ENCODE assay signal across 15 cellular contexts in genomic region chr17:68207651-68208253, GRCh38. TPM values are rescaled to one million over a fixed set of nuclear protein-coding genes. Genes with fewer than 3 reads are reported as not detected.
DNase-seq lines count a peak whose midpoint lies in the region; ATAC-seq and TF ChIP-seq lines count a peak whose summit lies in the region.
"Had no signal": no experiment of that assay in that cellular context is flagged by ENCODE, and none has a peak within 500 bp of the region (broad histone marks: within the 10 kb centered on the region; RNA-seq: fewer than 3 reads in every experiment).

No MANE protein-coding gene starts in this region.

- ATAC-seq in activated naive CD8-positive, alpha-beta T cell treated with anti-CD3 and anti-CD28 coated beads, Interleukin-2, amount 10 ng/mL, durations not matched to agents 7 days and 5 days (ENCODE audit: low read depth), result no peak
- no peak for ATAC-seq in WTC11
- no peak for ATAC-seq in stimulated activated memory B cell treated with anti-CD40 and anti-IgM and Interleukin-4, amounts not matched to agents 10 μg/mL and 1 μg/mL and 100 μg/mL, for 72 hours

- no peak overlapping the region for H3K4me2 ChIP-seq in osteoblast (ENCODE audit: insufficient read depth, low read length)

- no peak for DNase-seq in activated naive CD8-positive, alpha-beta T cell treated with anti-CD3 and anti-CD28 coated beads, Interleukin-2, amount 10 ng/mL, durations not matched to agents 7 days and 5 days
- DNase-seq in activated naive CD8-positive, alpha-beta T cell treated with anti-CD3 and anti-CD28 coated beads for 36 hours, result no peak
- DNase-seq in WTC11 (ENCODE audit: low spot score), result no peak
- no peak for DNase-seq in immature natural killer cell
- no peak for DNase-seq in osteoblast (ENCODE audit: insufficient read length, low spot score, missing footprints)
- no peak for DNase-seq in cortex of kidney (lab: John Stamatoyannopoulos, UW)
- no peak for DNase-seq in D341Med (ENCODE audit: low spot score)
- DNase-seq: dermis blood vessel endothelial cell, DMS153, HCEC 1CT, NCI-H1930, NCI-H774, SHP77 had no signal

- H3K27me3 Mint-ChIP-seq in activated naive CD8-positive, alpha-beta T cell treated with anti-CD3 and anti-CD28 coated beads, Interleukin-2, amount 10 ng/mL, durations not matched to agents 7 days and 5 days, result peaks cover 9% of the 10 kb centered on the region
- H3K27me3 Mint-ChIP-seq in activated naive CD8-positive, alpha-beta T cell treated with anti-CD3 and anti-CD28 coated beads for 36 hours, result peaks cover 10% of the 10 kb centered on the region
- H3K27me3 Mint-ChIP-seq in WTC11 (ENCODE audit: low read depth) (peaks cover 24% of the 10 kb centered on the region), immature natural killer cell (ENCODE audit: low read depth in 3 of 3) (peaks cover 3 to 19% (median 9%) of the 10 kb centered on the region in 3 donors)
- H3K27me3 Mint-ChIP-seq in stimulated activated memory B cell treated with anti-CD40 and anti-IgM and Interleukin-4, amounts not matched to agents 10 μg/mL and 1 μg/mL and 100 μg/mL, for 72 hours, result no peaks in the 10 kb centered on the region

- H2AFZ ChIP-seq in osteoblast (ENCODE audit: low read length), result no peak overlapping the region

- H3K27ac Mint-ChIP-seq in activated naive CD8-positive, alpha-beta T cell treated with anti-CD3 and anti-CD28 coated beads, Interleukin-2, amount 10 ng/mL, durations not matched to agents 7 days and 5 days, result no peak overlapping the region
- no peak overlapping the region for H3K27ac Mint-ChIP-seq in activated naive CD8-positive, alpha-beta T cell treated with anti-CD3 and anti-CD28 coated beads for 36 hours
- H3K27ac Mint-ChIP-seq in WTC11 (no peak overlapping the region), immature natural killer cell (peak overlapping the region in 5 of 6 donors; percentile 86 to 93 (median 91))
- peak overlapping the region; percentile 92 for H3K27ac Mint-ChIP-seq in stimulated activated memory B cell treated with anti-CD40 and anti-IgM and Interleukin-4, amounts not matched to agents 10 μg/mL and 1 μg/mL and 100 μg/mL, for 72 hours

- CTCF ChIA-PET in WTC11 (lab: Charles Lee), result interaction anchor here (1.2 kb wide), 1 partner anchor 8 kb away, joined by 4 read pairs; no protein-coding TSS in a partner anchor

- no peak overlapping the region for H3K4me3 ChIP-seq in osteoblast (ENCODE audit: insufficient read depth, low read length)
- H3K4me3 ChIP-seq: thoracic aorta had no signal

- peaks cover 8% of the 10 kb centered on the region for H3K4me1 ChIP-seq in osteoblast (ENCODE audit: insufficient read depth, low read length)

- TF ChIP-seq CTCF in WTC11 (IDR thresholded peaks at IDR 0.05) (no peak), osteoblast (IDR thresholded peaks at IDR 0.05; ENCODE audit: extremely low read depth, low read depth, low read length) (no peak)

- H3K9me3 ChIP-seq in osteoblast (ENCODE audit: low read depth, low read length), result no peaks in the 10 kb centered on the region
- H3K9me3 ChIP-seq: thoracic aorta had no signal

- peak overlapping the region; percentile 10 for H3K4me3 Mint-ChIP-seq in activated naive CD8-positive, alpha-beta T cell treated with anti-CD3 and anti-CD28 coated beads, Interleukin-2, amount 10 ng/mL, durations not matched to agents 7 days and 5 days
- H3K4me3 Mint-ChIP-seq in activated naive CD8-positive, alpha-beta T cell treated with anti-CD3 and anti-CD28 coated beads for 36 hours, result no peak overlapping the region
- H3K4me3 Mint-ChIP-seq in WTC11 (no peak overlapping the region), immature natural killer cell (peak overlapping the region; percentile 71 to 94 (median 90))
- peak overlapping the region; percentile 59 for H3K4me3 Mint-ChIP-seq in stimulated activated memory B cell treated with anti-CD40 and anti-IgM and Interleukin-4, amounts not matched to agents 10 μg/mL and 1 μg/mL and 100 μg/mL, for 72 hours

- H3K27me3 ChIP-seq in osteoblast (ENCODE audit: insufficient read depth, low read length), result no peaks in the 10 kb centered on the region

- peaks cover 8% of the 10 kb centered on the region for H3K79me2 ChIP-seq in osteoblast (ENCODE audit: insufficient read depth, low read length)

- peaks cover 22% of the 10 kb centered on the region for H3K4me1 Mint-ChIP-seq in activated naive CD8-positive, alpha-beta T cell treated with anti-CD3 and anti-CD28 coated beads, Interleukin-2, amount 10 ng/mL, durations not matched to agents 7 days and 5 days
- peaks cover 24% of the 10 kb centered on the region for H3K4me1 Mint-ChIP-seq in activated naive CD8-positive, alpha-beta T cell treated with anti-CD3 and anti-CD28 coated beads for 36 hours
- H3K4me1 Mint-ChIP-seq in WTC11 (peaks cover 9% of the 10 kb centered on the region), immature natural killer cell (peaks cover 42 to 52% of the 10 kb centered on the region in 2 donors)
- H3K4me1 Mint-ChIP-seq in stimulated activated memory B cell treated with anti-CD40 and anti-IgM and Interleukin-4, amounts not matched to agents 10 μg/mL and 1 μg/mL and 100 μg/mL, for 72 hours, result peaks cover 33% of the 10 kb centered on the region

- H3K36me3 ChIP-seq in osteoblast (ENCODE audit: insufficient read depth, low read length), result no peaks in the 10 kb centered on the region
- H3K36me3 ChIP-seq: thoracic aorta had no signal

- H4K20me1 ChIP-seq in osteoblast (ENCODE audit: insufficient read depth, low read length), result no peaks in the 10 kb centered on the region

- H3K27ac ChIP-seq in osteoblast (ENCODE audit: low read depth, low read length), result no peak overlapping the region
- H3K27ac ChIP-seq: thoracic aorta had no signal

- POLR2A ChIA-PET in activated naive CD8-positive, alpha-beta T cell treated with anti-CD3 and anti-CD28 coated beads, Interleukin-2, amount 10 ng/mL, durations not matched to agents 7 days and 5 days (lab: Charles Lee), result interaction anchor here (1.0 to 1.4 kb wide), 2 partner anchors 30 to 40 kb away, joined by 3 to 6 read pairs; partner anchors contain the start of gene AMZ2
- POLR2A ChIA-PET in WTC11 (lab: Charles Lee), result no interaction called here

- H3K36me3 Mint-ChIP-seq in activated naive CD8-positive, alpha-beta T cell treated with anti-CD3 and anti-CD28 coated beads, Interleukin-2, amount 10 ng/mL, durations not matched to agents 7 days and 5 days, result peaks cover 21% of the 10 kb centered on the region
- H3K36me3 Mint-ChIP-seq in activated naive CD8-positive, alpha-beta T cell treated with anti-CD3 and anti-CD28 coated beads for 36 hours, result peaks cover 7% of the 10 kb centered on the region
- H3K36me3 Mint-ChIP-seq in WTC11 (peaks cover 16% of the 10 kb centered on the region), immature natural killer cell (peaks cover 22 to 32% (median 31%) of the 10 kb centered on the region in 3 donors)
- H3K36me3 Mint-ChIP-seq in stimulated activated memory B cell treated with anti-CD40 and anti-IgM and Interleukin-4, amounts not matched to agents 10 μg/mL and 1 μg/mL and 100 μg/mL, for 72 hours, result peaks cover 29% of the 10 kb centered on the region

- H3K9me3 Mint-ChIP-seq in activated naive CD8-positive, alpha-beta T cell treated with anti-CD3 and anti-CD28 coated beads, Interleukin-2, amount 10 ng/mL, durations not matched to agents 7 days and 5 days, result no peaks in the 10 kb centered on the region
- no peaks in the 10 kb centered on the region for H3K9me3 Mint-ChIP-seq in activated naive CD8-positive, alpha-beta T cell treated with anti-CD3 and anti-CD28 coated beads for 36 hours
- H3K9me3 Mint-ChIP-seq in WTC11 (no peaks in the 10 kb centered on the region), immature natural killer cell (no peaks in the 10 kb centered on the region)
- H3K9me3 Mint-ChIP-seq in stimulated activated memory B cell treated with anti-CD40 and anti-IgM and Interleukin-4, amounts not matched to agents 10 μg/mL and 1 μg/mL and 100 μg/mL, for 72 hours, result no peaks in the 10 kb centered on the region

TF ChIP-seq in WTC11, 78 proteins besides CTCF, POLR2A, EP300 and RAD21 (continues in another document):
- TF ChIP-seq HMGXB4 (CRISPR knock-in tag; IDR thresholded peaks at IDR 0.05) (peak; percentile 43; the same call in 1 of the 2 replicates), RELA (CRISPR knock-in tag; IDR thresholded peaks at IDR 0.05; ENCODE audit: borderline replicate concordance) (0 out of 2 replicates have a peak, but pooled peaks have one; percentile 21), SMAD3 (CRISPR knock-in tag; IDR thresholded peaks at IDR 0.05; ENCODE audit: borderline replicate concordance) (no peak), IRF2 (CRISPR knock-in tag; IDR thresholded peaks at IDR 0.05; ENCODE audit: borderline replicate concordance, low read depth) (no peak)

RNA-seq across cellular contexts. Expression of gene AMZ2, which starts 40.1 kb away (rescaled TPM):
- total RNA-seq in activated naive CD8-positive, alpha-beta T cell treated with anti-CD3 and anti-CD28 coated beads, Interleukin-2, amount 10 ng/mL, durations not matched to agents 7 days and 5 days, result 10 to 100 TPM; 84.2 to 84.5 TPM
- 100 to 1,000 TPM; 120 to 134 TPM for total RNA-seq in activated naive CD8-positive, alpha-beta T cell treated with anti-CD3 and anti-CD28 coated beads for 36 hours
- total RNA-seq in WTC11 (2021), result 54.6 to 79.0 TPM (median 73.6 TPM) in 3 replicates
- polyA plus RNA-seq in immature natural killer cell, result 100 to 1,000 TPM; 146 to 193 (median 169) TPM
- total RNA-seq in osteoblast, result 80.3 and 84.0 TPM in 2 replicates

Comparison
In these comparisons a context has a peak if more than half of its experiments do, and no peak if none do; other contexts are left out.
1. H3K4me3 Mint-ChIP-seq: peak in activated naive CD8-positive, alpha-beta T cell treated with anti-CD3 and anti-CD28 coated beads, Interleukin-2, amount 10 ng/mL, durations not matched to agents 7 days and 5 days (single experiment), immature natural killer cell (5 of 5) and stimulated activated memory B cell treated with anti-CD40 and anti-IgM and Interleukin-4, amounts not matched to agents 10 μg/mL and 1 μg/mL and 100 μg/mL, for 72 hours (single experiment); none in activated naive CD8-positive, alpha-beta T cell treated with anti-CD3 and anti-CD28 coated beads for 36 hours (single experiment) and WTC11 (single experiment).
2. H3K27ac Mint-ChIP-seq: peak in immature natural killer cell (5 of 6) and stimulated activated memory B cell treated with anti-CD40 and anti-IgM and Interleukin-4, amounts not matched to agents 10 μg/mL and 1 μg/mL and 100 μg/mL, for 72 hours (single experiment); none in activated naive CD8-positive, alpha-beta T cell treated with anti-CD3 and anti-CD28 coated beads, Interleukin-2, amount 10 ng/mL, durations not matched to agents 7 days and 5 days (single experiment), activated naive CD8-positive, alpha-beta T cell treated with anti-CD3 and anti-CD28 coated beads for 36 hours (single experiment) and WTC11 (single experiment).